9 cellular contexts compared by ENCODE assay signal in genomic region chr16:81567987-81568748, GRCh38.
A peak's percentile ranks its signal among the peaks of the same experiment; 100 is the strongest.
DNase-seq lines count a peak whose midpoint lies in the region; ATAC-seq and TF ChIP-seq lines count a peak whose summit lies in the region.
"Had no signal": no experiment of that assay in that cellular context is flagged by ENCODE, and none has a peak within 500 bp of the region (broad histone marks: within the 10 kb centered on the region; RNA-seq: fewer than 3 reads in every experiment).

No MANE protein-coding gene starts in this region.

- no peaks in the 10 kb centered on the region for H3K9me3 Mint-ChIP-seq in stimulated activated memory B cell treated with anti-CD40 and anti-IgM and Interleukin-4, amounts not matched to agents 10 μg/mL and 1 μg/mL and 100 μg/mL, for 72 hours

- peak; percentile 83 to 90 for ATAC-seq in activated CD4-positive, CD25-positive, alpha-beta regulatory T cell treated with anti-CD3 and anti-CD28 coated beads, Interleukin-2, amount 50 U/mL, for 24 hours
- no peak for ATAC-seq in stimulated activated memory B cell treated with anti-CD40 and anti-IgM and Interleukin-4, amounts not matched to agents 10 μg/mL and 1 μg/mL and 100 μg/mL, for 72 hours
- no peak for ATAC-seq in GM21390 (IDR thresholded peaks at IDR 0.05; ENCODE audit: unreplicated experiment)

- no peak overlapping the region for H3K4me3 Mint-ChIP-seq in stimulated activated memory B cell treated with anti-CD40 and anti-IgM and Interleukin-4, amounts not matched to agents 10 μg/mL and 1 μg/mL and 100 μg/mL, for 72 hours

- peaks cover 53% of the 10 kb centered on the region for H3K4me1 Mint-ChIP-seq in stimulated activated memory B cell treated with anti-CD40 and anti-IgM and Interleukin-4, amounts not matched to agents 10 μg/mL and 1 μg/mL and 100 μg/mL, for 72 hours

- no peak for DNase-seq in activated CD4-positive, CD25-positive, alpha-beta regulatory T cell (lab: John Stamatoyannopoulos, UW)
- peak; percentile 40 for DNase-seq in activated naive CD4-positive, alpha-beta T cell treated with anti-CD3 and anti-CD28 coated beads, Interleukin-2, amount 50 U/mL, for 16 hours
- peak; percentile 55 for DNase-seq in kidney epithelial cell (ENCODE audit: low read depth)
- no peak for DNase-seq in GDM1 (lab: John Stamatoyannopoulos, UW)
- no peak for DNase-seq in CD1c-positive myeloid dendritic cell (ENCODE audit: extremely low spot score)

- no peaks in the 10 kb centered on the region for H3K27me3 Mint-ChIP-seq in stimulated activated memory B cell treated with anti-CD40 and anti-IgM and Interleukin-4, amounts not matched to agents 10 μg/mL and 1 μg/mL and 100 μg/mL, for 72 hours
- H3K27me3 Mint-ChIP-seq: IgD-negative memory B cell had no signal

- H3K4me3 ChIP-seq in kidney epithelial cell (ENCODE audit: low read depth, low read length): no peak overlapping the region

- H3K36me3 Mint-ChIP-seq in stimulated activated memory B cell treated with anti-CD40 and anti-IgM and Interleukin-4, amounts not matched to agents 10 μg/mL and 1 μg/mL and 100 μg/mL, for 72 hours: peaks cover 6% of the 10 kb centered on the region
- H3K36me3 Mint-ChIP-seq: IgD-negative memory B cell had no signal

- TF ChIP-seq CTCF in kidney epithelial cell (IDR thresholded peaks at IDR 0.05; ENCODE audit: insufficient read depth, low read length, poor library complexity, severe bottlenecking): no peak

- peak overlapping the region; percentile 16 for H3K27ac Mint-ChIP-seq in stimulated activated memory B cell treated with anti-CD40 and anti-IgM and Interleukin-4, amounts not matched to agents 10 μg/mL and 1 μg/mL and 100 μg/mL, for 72 hours

- no peaks in the 10 kb centered on the region for H3K36me3 ChIP-seq in kidney epithelial cell (ENCODE audit: control insufficient read depth, insufficient read depth, low read length)

- H3K27me3 ChIP-seq in kidney epithelial cell (ENCODE audit: control insufficient read depth, insufficient read depth, low read length): no peaks in the 10 kb centered on the region

Comparison
In these comparisons a context has a peak if more than half of its experiments do, and no peak if none do; other contexts are left out.
1. ATAC-seq: peak in activated CD4-positive, CD25-positive, alpha-beta regulatory T cell treated with anti-CD3 and anti-CD28 coated beads, Interleukin-2, amount 50 U/mL, for 24 hours (2 of 2); none in stimulated activated memory B cell treated with anti-CD40 and anti-IgM and Interleukin-4, amounts not matched to agents 10 μg/mL and 1 μg/mL and 100 μg/mL, for 72 hours (single experiment) and GM21390 (single experiment).
2. DNase-seq: peak in activated naive CD4-positive, alpha-beta T cell treated with anti-CD3 and anti-CD28 coated beads, Interleukin-2, amount 50 U/mL, for 16 hours (single experiment) and kidney epithelial cell (single experiment); none in activated CD4-positive, CD25-positive, alpha-beta regulatory T cell (0 of 4), GDM1 (single experiment) and CD1c-positive myeloid dendritic cell (single experiment).